In genomic region chr13:64423467-64423866, GRCh38 we compare ENCODE assay signal across 31 cellular contexts.
"Had no signal": no experiment of that assay in that cellular context is flagged by ENCODE, and none has a peak within 500 bp of the region (broad histone marks: within the 10 kb centered on the region; RNA-seq: fewer than 3 reads in every experiment).

No MANE protein-coding gene starts in this region.

- H3K27ac ChIP-seq: ascending aorta, cardiac muscle cell, WERI-Rb-1 had no signal

- FAIRE-seq: bronchial epithelial cell had no signal

- H3K9me3 ChIP-seq: ascending aorta had no signal

- ATAC-seq: activated CD4-positive, alpha-beta T cell treated with anti-CD3 and anti-CD28 coated beads for 36 hours; activated CD4-positive, CD25-positive, alpha-beta regulatory T cell treated with anti-CD3 and anti-CD28 coated beads, Interleukin-2, amount 50 U/mL, for 24 hours; activated CD8-positive, alpha-beta memory T cell treated with anti-CD3 and anti-CD28 coated beads, Interleukin-2, amount 10 ng/mL, durations not matched to agents 7 days and 5 days; activated CD8-positive, alpha-beta T cell treated with anti-CD3 and anti-CD28 coated beads, Interleukin-2, amount 10 ng/mL, durations not matched to agents 7 days and 5 days; activated naive CD8-positive, alpha-beta T cell treated with anti-CD3 and anti-CD28 coated beads, Interleukin-2, amount 50 U/mL, for 24 hours; WTC11 had no signal

- H3K4me3 ChIP-seq: ascending aorta, cardiac muscle cell had no signal

- H3K4me1 ChIP-seq: ascending aorta had no signal

- DNase-seq: activated CD4-positive, alpha-beta memory T cell treated with anti-CD3 and anti-CD28 coated beads, Interleukin-2, amount 10 ng/mL, durations not matched to agents 7 days and 5 days; activated CD4-positive, alpha-beta T cell treated with anti-CD3 and anti-CD28 coated beads for 1 hour; activated CD4-positive, alpha-beta T cell treated with anti-CD3 and anti-CD28 coated beads for 36 hours; activated CD4-positive, alpha-beta T cell treated with anti-CD3 and anti-CD28 coated beads for 48 hours; activated CD4-positive, alpha-beta T cell treated with anti-CD3 and anti-CD28 coated beads, Interleukin-2, amount 10 ng/mL, durations not matched to agents 7 days and 5 days; activated CD4-positive, alpha-beta T cell treated with anti-CD3 and anti-CD28 coated beads, Interleukin-2, amount 50 U/mL, for 48 hours; activated CD4-positive, CD25-positive, alpha-beta regulatory T cell; activated CD8-positive, alpha-beta memory T cell treated with anti-CD3 and anti-CD28 coated beads for 24 hours; activated CD8-positive, alpha-beta memory T cell treated with anti-CD3 and anti-CD28 coated beads, Interleukin-2, amount 10 ng/mL, durations not matched to agents 7 days and 5 days; activated CD8-positive, alpha-beta memory T cell treated with anti-CD3 and anti-CD28 coated beads, Interleukin-2, amount 50 U/mL, for 48 hours; activated CD8-positive, alpha-beta T cell treated with anti-CD3 and anti-CD28 coated beads, Interleukin-2, amount 10 ng/mL, durations not matched to agents 7 days and 5 days; activated effector memory CD4-positive, alpha-beta T cell treated with Interleukin-2 at 50 U/mL for 16 hours; activated gamma-delta T cell; activated naive CD4-positive, alpha-beta T cell treated with anti-CD3 and anti-CD28 coated beads, Interleukin-2, amount 10 ng/mL, durations not matched to agents 7 days and 5 days; activated naive CD4-positive, alpha-beta T cell treated with Interleukin-2 at 50 U/mL for 16 hours; activated naive CD8-positive, alpha-beta T cell treated with anti-CD3 and anti-CD28 coated beads, Interleukin-2, amount 10 ng/mL, durations not matched to agents 7 days and 5 days; activated naive CD8-positive, alpha-beta T cell treated with anti-CD3 and anti-CD28 coated beads, Interleukin-2, amount 50 U/mL, for 24 hours; activated T-cell treated with anti-CD3 and anti-CD28 coated beads, Interleukin-2, amount 50 U/mL, for 24 hours; activated T-cell treated with anti-CD3 and anti-CD28 coated beads, Interleukin-2, amount 50 U/mL, for 48 hours; amygdala; anterior cingulate cortex; caudate nucleus; cerebellar nuclear complex; T-helper 2 cell; T-helper 9 cell had no signal

- H3K27me3 ChIP-seq: ascending aorta, cardiac muscle cell had no signal

- H3K36me3 ChIP-seq: ascending aorta, cardiac muscle cell, WERI-Rb-1 had no signal
